ENCODE assay signal across 2 cellular contexts in genomic region chr12:94606810-94607209, GRCh38. TPM values are rescaled to one million over a fixed set of nuclear protein-coding genes. Genes with fewer than 3 reads are reported as not detected.
"Had no signal": no experiment of that assay in that cellular context is flagged by ENCODE, and none has a peak within 500 bp of the region (broad histone marks: within the 10 kb centered on the region; RNA-seq: fewer than 3 reads in every experiment).

No MANE protein-coding gene starts in this region.

RNA-seq across cellular contexts. Expression of gene TMCC3, which starts 43.5 kb away (rescaled TPM):
- total RNA-seq: HepG2, K562 had no signal
- polyA plus RNA-seq: HepG2, K562 had no signal
